24 cellular contexts compared by ENCODE assay signal in genomic region chr12:108845696-108846095, GRCh38. TPM values are rescaled to one million over a fixed set of nuclear protein-coding genes. Genes with fewer than 3 reads are reported as not detected.
DNase-seq lines count a peak whose midpoint lies in the region; ATAC-seq and TF ChIP-seq lines count a peak whose summit lies in the region.
"Had no signal": no experiment of that assay in that cellular context is flagged by ENCODE, and none has a peak within 500 bp of the region (broad histone marks: within the 10 kb centered on the region; RNA-seq: fewer than 3 reads in every experiment).

No MANE protein-coding gene starts in this region.

- intact Hi-C loops in CD14-positive monocyte (cut with micrococcal nuclease) = no loop called here
- intact Hi-C loops in lower leg skin (cut with DNase I; ENCODE audit: low total_unique reads) = no loop called here

- peak overlapping the region; percentile 19 to 68 (median 62) for H3K9ac ChIP-seq in skeletal muscle tissue (ENCODE audit: low read depth in 1 of 3, low read length in 3 of 3)

- H3K4me1 ChIP-seq in RWPE2 (ENCODE audit: insufficient read depth, poor library complexity, severe bottlenecking) (peaks cover 18% of the 10 kb centered on the region), right atrium auricular region (peaks cover 0 to 88% of the 10 kb centered on the region in 2 donors), skeletal muscle tissue (ENCODE audit: control insufficient read depth in 3 of 3, insufficient read depth in 3 of 3, low read length in 3 of 3) (peaks cover 43 to 69% (median 60%) of the 10 kb centered on the region in 3 donors)

- peaks cover 63 to 73% of the 10 kb centered on the region in 2 donors for H3K36me3 Mint-ChIP-seq in CD14-positive monocyte

- no peak overlapping the region for H3K4me3 Mint-ChIP-seq in CD14-positive monocyte
- H3K4me3 Mint-ChIP-seq: CD8-positive, alpha-beta T cell; GM23338; nephron progenitor cell had no signal

- peak overlapping the region; percentile 82 to 91 (median 87) for H3K27ac Mint-ChIP-seq in CD14-positive monocyte
- H3K27ac Mint-ChIP-seq: CD8-positive, alpha-beta T cell had no signal

- H3K27me3 ChIP-seq in RWPE2 (ENCODE audit: insufficient read depth, poor library complexity, severe bottlenecking) (no peaks in the 10 kb centered on the region), right atrium auricular region (no peaks in the 10 kb centered on the region), skeletal muscle tissue (ENCODE audit: control insufficient read depth in 3 of 3, insufficient read depth in 3 of 3, low read length in 3 of 3) (no peaks in the 10 kb centered on the region)
- H3K27me3 ChIP-seq: testis had no signal

- 83 to 88% methylated on average over 2 of the region's 2 CpGs for WGBS in lower leg skin, 2 donors

- peaks cover 2% of the 10 kb centered on the region for H3K9me3 ChIP-seq in RWPE2 (ENCODE audit: severe bottlenecking)
- no peaks in the 10 kb centered on the region for H3K9me3 ChIP-seq in right atrium auricular region
- no peaks in the 10 kb centered on the region for H3K9me3 ChIP-seq in skeletal muscle tissue (ENCODE audit: control insufficient read depth in 3 of 3, low read length in 3 of 3)
- H3K9me3 ChIP-seq: testis had no signal

- DNase-seq in CD14-positive monocyte (ENCODE audit: low spot score) (no peak), RWPE2 (ENCODE audit: low spot score) (no peak), right atrium auricular region (ENCODE audit: low spot score) (no peak), lower leg skin (ENCODE audit: low spot score in 2 of 2) (no peak), COLO829 (ENCODE audit: low spot score) (no peak), dedifferentiated amniotic fluid mesenchymal stem cell (ENCODE audit: extremely low spot score) (no peak)
- DNase-seq: activated CD4-positive, alpha-beta T cell treated with anti-CD3 and anti-CD28 coated beads, Interleukin-2, amount 50 U/mL, for 4 hours; amniotic stem cell; CD8-positive, alpha-beta T cell; left colon; MM.1S; NCI-H146; nephron progenitor cell; SIG-M5; stimulated activated CD4-positive, alpha-beta T cell treated with anti-CD3 and anti-CD28 coated beads, Interleukin-12 subunit alpha, Interleukin-12 subunit beta, amount 100 ng/mL, for 4 hours; stimulated activated CD8-positive, alpha-beta memory T cell treated with anti-CD3 and anti-CD28 coated beads, Interleukin-4, amount 100 ng/mL, for 48 hours; testis had no signal

- ATAC-seq in RWPE2 (ENCODE audit: low read depth) = no peak
- ATAC-seq in activated CD4-positive, CD25-positive, alpha-beta regulatory T cell treated with anti-CD3 and anti-CD28 coated beads, Interleukin-2, amount 50 U/mL, for 24 hours = no peak
- ATAC-seq: CD8-positive, alpha-beta T cell; esophagus mucosa; GM23338; left colon had no signal

- H3K4me1 Mint-ChIP-seq in CD14-positive monocyte = peaks cover 56% of the 10 kb centered on the region

- H3K36me3 ChIP-seq in RWPE2 (ENCODE audit: low read depth) (peaks cover 84% of the 10 kb centered on the region), right atrium auricular region (peaks cover 30% of the 10 kb centered on the region), skeletal muscle tissue (ENCODE audit: control insufficient read depth in 3 of 3, insufficient read depth in 3 of 3, low read length in 3 of 3) (peaks cover 15 to 32% (median 19%) of the 10 kb centered on the region in 3 donors)

- no peak for TF ChIP-seq POLR2A in lower leg skin (IDR thresholded peaks at IDR 0.05)

- peaks cover 0 to 2% (median 0%) of the 10 kb centered on the region in 3 donors for H3K27me3 Mint-ChIP-seq in CD14-positive monocyte (ENCODE audit: low read depth in 3 of 3)
- H3K27me3 Mint-ChIP-seq: progenitor cell of endocrine pancreas had no signal

- TF ChIP-seq CTCF in CD14-positive monocyte (IDR thresholded peaks at IDR 0.05) = no peak
- no peak for TF ChIP-seq CTCF in RWPE2 (IDR thresholded peaks at IDR 0.05; ENCODE audit: poor library complexity, severe bottlenecking)
- no peak for TF ChIP-seq CTCF in right atrium auricular region (IDR thresholded peaks at IDR 0.05)
- TF ChIP-seq CTCF in lower leg skin (IDR thresholded peaks at IDR 0.05) = no peak

- no peak overlapping the region for H3K4me3 ChIP-seq in RWPE2 (ENCODE audit: severe bottlenecking)
- no peak overlapping the region for H3K4me3 ChIP-seq in right atrium auricular region
- peak overlapping the region in 2 of 3 donors; percentile 6 to 25 for H3K4me3 ChIP-seq in skeletal muscle tissue (ENCODE audit: low read length in 3 of 3)
- H3K4me3 ChIP-seq in lower leg skin (ENCODE audit: low read depth, poor library complexity, severe bottlenecking) = no peak overlapping the region
- H3K4me3 ChIP-seq: GM23338, testis had no signal

- H3K9me3 Mint-ChIP-seq in CD14-positive monocyte = peaks cover 0 to 2% (median 0%) of the 10 kb centered on the region in 7 donors
- H3K9me3 Mint-ChIP-seq: CD8-positive, alpha-beta T cell had no signal

- H3K27ac ChIP-seq in RWPE2 (ENCODE audit: poor library complexity, severe bottlenecking) (peak overlapping the region; percentile 98), right atrium auricular region (peak overlapping the region; percentile 60 to 94), skeletal muscle tissue (ENCODE audit: low read depth, low read length) (peak overlapping the region; percentile 52)
- H3K27ac ChIP-seq: testis had no signal

RNA-seq across cellular contexts. Expression of gene SSH1, which starts 11.7 kb away (rescaled TPM):
- polyA plus RNA-seq in CD14-positive monocyte = 1 to 10 TPM; 5.2 to 8.7 TPM
- total RNA-seq in right atrium auricular region (10 to 100 TPM; 22.0 to 25.9 TPM), skeletal muscle tissue (11.0 TPM), lower leg skin (10 to 100 TPM in 3 of 4 donors, 1 to 10 TPM in 1; 7.3 to 15.1 (median 13.1) TPM)

RNA-seq across cellular contexts. Expression of gene DAO, which starts 34.2 kb away (rescaled TPM):
- not detected for polyA plus RNA-seq in CD14-positive monocyte
- total RNA-seq in right atrium auricular region (not detected), skeletal muscle tissue (not detected), lower leg skin (not detected)
- total RNA-seq: CD8-positive, alpha-beta T cell; esophagus mucosa; GM23338; mononuclear cell; progenitor cell of endocrine pancreas; T-helper 1 cell treated with Interleukin-12 subunit alpha and Interleukin-12 subunit beta and Interleukin-4 antibody, amounts not matched to agents 30 ng/mL and 1 ng/mL, for 36 hours had no signal
- polyA plus RNA-seq: GM23338 had no signal

Comparison
In these comparisons a context has a peak if more than half of its experiments do, and no peak if none do; other contexts are left out.
1. H3K4me3 ChIP-seq: peak in skeletal muscle tissue (2 of 3); none in RWPE2 (single experiment), right atrium auricular region (0 of 2) and lower leg skin (single experiment).
2. Peak in every context shown above with its lines, with median percentiles within 50 percentile points of each other: H3K27ac ChIP-seq.